Comparison of ENCODE assay signal across 28 cellular contexts in the genomic region with DNA sequence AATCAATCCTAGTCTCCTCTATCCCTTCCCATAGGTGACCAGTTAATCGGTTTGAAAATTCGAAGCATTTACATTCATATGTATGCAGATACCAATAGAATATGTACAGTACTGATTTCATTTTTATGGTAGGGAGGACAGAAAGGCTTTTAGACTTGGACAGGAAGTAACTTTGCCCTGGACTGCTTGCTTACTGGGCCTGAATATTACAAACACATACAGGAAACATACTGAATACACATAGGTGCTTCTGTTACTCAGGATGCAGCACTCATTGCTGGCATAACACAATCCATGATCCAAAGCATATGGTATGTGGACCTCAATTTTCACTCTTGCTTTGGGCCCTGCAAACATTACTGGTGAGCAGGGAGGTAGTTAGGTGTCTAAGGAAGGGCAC.
"Had no signal": no experiment of that assay in that cellular context is flagged by ENCODE, and none has a peak within 500 bp of the region (broad histone marks: within the 10 kb centered on the region; RNA-seq: fewer than 3 reads in every experiment).

No MANE protein-coding gene starts in this region.

- H3K36me3 ChIP-seq: left ventricle myocardium inferior, pancreas, prostate gland, spleen, tibial nerve, uterus had no signal

- H3K27me3 ChIP-seq: pancreas, spleen, tibial nerve, uterus had no signal

- H3K9me3 Mint-ChIP-seq: immature natural killer cell; stimulated activated effector memory CD8-positive, alpha-beta T cell treated with anti-CD3 and anti-CD28 coated beads, Interleukin-12 subunit alpha, Interleukin-12 subunit beta, amount 100 ng/mL, for 72 hours; type B pancreatic cell had no signal

- FAIRE-seq: islet of Langerhans, kidney, pancreas had no signal

- H3K4me3 ChIP-seq: left ventricle myocardium inferior, lung, pancreas, prostate gland, skin epidermis, spleen, tibial nerve, uterus had no signal

- DNase-seq: hypothalamus; immature natural killer cell; kidney; left ventricle myocardium inferior; mesendoderm; naive thymus-derived CD8-positive, alpha-beta T cell; nucleus accumbens; pancreas; posterior cingulate gyrus; retina; right cardiac atrium; spleen; stimulated activated CD4-positive, alpha-beta T cell treated with anti-CD3 and anti-CD28 coated beads, Interleukin-4, amount 100 ng/mL, for 24 hours; stimulated activated naive CD4-positive, alpha-beta T cell treated with Interleukin-2 at 50 U/mL for 16 hours; stimulated activated naive CD8-positive, alpha-beta T cell treated with anti-CD3 and anti-CD28 coated beads, Interleukin-15, amount 100 ng/mL, for 72 hours; substantia nigra; uterus had no signal

- H3K4me1 Mint-ChIP-seq: immature natural killer cell; mesothelial cell of epicardium; naive thymus-derived CD8-positive, alpha-beta T cell; nephron; neural crest cell; stimulated activated effector memory CD8-positive, alpha-beta T cell treated with anti-CD3 and anti-CD28 coated beads, Interleukin-12 subunit alpha, Interleukin-12 subunit beta, amount 100 ng/mL, for 72 hours; stimulated activated naive CD8-positive, alpha-beta T cell treated with anti-CD3 and anti-CD28 coated beads, Interleukin-15, amount 100 ng/mL, for 72 hours had no signal

- H3K27ac ChIP-seq: left ventricle myocardium inferior, pancreas, prostate gland, skin epidermis, spleen, tibial nerve, uterus had no signal

- H3K27ac Mint-ChIP-seq: immature natural killer cell; mesothelial cell of epicardium; naive thymus-derived CD8-positive, alpha-beta T cell; nephron; stimulated activated effector memory CD8-positive, alpha-beta T cell treated with anti-CD3 and anti-CD28 coated beads, Interleukin-12 subunit alpha, Interleukin-12 subunit beta, amount 100 ng/mL, for 72 hours; stimulated activated naive CD8-positive, alpha-beta T cell treated with anti-CD3 and anti-CD28 coated beads, Interleukin-15, amount 100 ng/mL, for 72 hours; type B pancreatic cell had no signal

- H3K4me1 ChIP-seq: left ventricle myocardium inferior, prostate gland, spleen, tibial nerve, uterus had no signal

- H3K27me3 Mint-ChIP-seq: naive thymus-derived CD8-positive, alpha-beta T cell; stimulated activated naive CD8-positive, alpha-beta T cell treated with anti-CD3 and anti-CD28 coated beads, Interleukin-15, amount 100 ng/mL, for 72 hours; type B pancreatic cell had no signal

- H3K9me3 ChIP-seq: pancreas, prostate gland, spleen, tibial nerve, uterus had no signal

- ATAC-seq: naive thymus-derived CD8-positive, alpha-beta T cell; right cardiac atrium; sciatic nerve; stimulated activated effector memory CD8-positive, alpha-beta T cell treated with anti-CD3 and anti-CD28 coated beads, Interleukin-12 subunit alpha, Interleukin-12 subunit beta, amount 100 ng/mL, for 72 hours; stimulated activated naive CD8-positive, alpha-beta T cell treated with anti-CD3 and anti-CD28 coated beads, Interleukin-15, amount 100 ng/mL, for 72 hours had no signal

- H3K36me3 Mint-ChIP-seq: mesothelial cell of epicardium; stimulated activated effector memory CD8-positive, alpha-beta T cell treated with anti-CD3 and anti-CD28 coated beads, Interleukin-12 subunit alpha, Interleukin-12 subunit beta, amount 100 ng/mL, for 72 hours; type B pancreatic cell had no signal

- H3K4me3 Mint-ChIP-seq: immature natural killer cell; mesothelial cell of epicardium; naive thymus-derived CD8-positive, alpha-beta T cell; nephron; neural crest cell; stimulated activated effector memory CD8-positive, alpha-beta T cell treated with anti-CD3 and anti-CD28 coated beads, Interleukin-12 subunit alpha, Interleukin-12 subunit beta, amount 100 ng/mL, for 72 hours; stimulated activated naive CD8-positive, alpha-beta T cell treated with anti-CD3 and anti-CD28 coated beads, Interleukin-15, amount 100 ng/mL, for 72 hours; type B pancreatic cell had no signal
